26 cellular contexts compared by ENCODE assay signal in genomic region chr12:20731274-20731673, GRCh38. TPM values are rescaled to one million over a fixed set of nuclear protein-coding genes. Genes with fewer than 3 reads are reported as not detected.
"Had no signal": no experiment of that assay in that cellular context is flagged by ENCODE, and none has a peak within 500 bp of the region (broad histone marks: within the 10 kb centered on the region; RNA-seq: fewer than 3 reads in every experiment).

No MANE protein-coding gene starts in this region.

- DNase-seq: activated naive CD4-positive, alpha-beta T cell; activated T-cell treated with anti-CD3 and anti-CD28 coated beads, Interleukin-2, amount 50 U/mL, for 24 hours; central memory CD4-positive, alpha-beta T cell; dorsolateral prefrontal cortex; effector memory CD8-positive, alpha-beta T cell; esophagus squamous epithelium; heart left ventricle; islet precursor cell; left cardiac atrium; naive thymus-derived CD4-positive, alpha-beta T cell; occipital lobe; small intestine; stimulated activated CD4-positive, alpha-beta T cell treated with anti-CD3 and anti-CD28 coated beads, Interleukin-2, amount 100 ng/mL, for 24 hours; stimulated activated naive CD8-positive, alpha-beta T cell treated with anti-CD3 and anti-CD28 coated beads, Interleukin-15, amount 100 ng/mL, for 72 hours; T-helper 9 cell; tibial artery had no signal

- H3K36me3 ChIP-seq: esophagus squamous epithelium, heart left ventricle, tibial artery had no signal

- H3K36me3 Mint-ChIP-seq: activated naive CD8-positive, alpha-beta T cell; naive thymus-derived CD4-positive, alpha-beta T cell; stimulated activated effector memory CD8-positive, alpha-beta T cell treated with anti-CD3 and anti-CD28 coated beads, Interleukin-12 subunit alpha, Interleukin-12 subunit beta, amount 100 ng/mL, for 72 hours; WTC11 had no signal

- H3K9me3 Mint-ChIP-seq: activated T-cell treated with anti-CD3 and anti-CD28 coated beads, Interleukin-2, amount 50 U/mL, for 24 hours; activated T-helper 17 cell treated with anti-CD3 and anti-CD28 coated beads, Interleukin-2, amount 50 U/mL, for 72 hours; WTC11 had no signal

- ATAC-seq: activated T-helper 17 cell treated with anti-CD3 and anti-CD28 coated beads, Interleukin-2, amount 50 U/mL, for 72 hours; effector memory CD8-positive, alpha-beta T cell; heart left ventricle; left cardiac atrium; naive thymus-derived CD4-positive, alpha-beta T cell; sciatic nerve; stimulated activated effector memory CD8-positive, alpha-beta T cell treated with anti-CD3 and anti-CD28 coated beads, Interleukin-12 subunit alpha, Interleukin-12 subunit beta, amount 100 ng/mL, for 72 hours; stimulated activated naive CD8-positive, alpha-beta T cell treated with anti-CD3 and anti-CD28 coated beads, Interleukin-15, amount 100 ng/mL, for 72 hours; WTC11 had no signal

- H3K4me1 ChIP-seq: esophagus squamous epithelium, heart left ventricle, tibial artery had no signal

- H3K9me3 ChIP-seq: esophagus squamous epithelium, heart left ventricle, tibial artery had no signal

- H3K27ac Mint-ChIP-seq: activated naive CD8-positive, alpha-beta T cell; activated T-cell treated with anti-CD3 and anti-CD28 coated beads, Interleukin-2, amount 50 U/mL, for 24 hours; activated T-helper 17 cell treated with anti-CD3 and anti-CD28 coated beads, Interleukin-2, amount 50 U/mL, for 72 hours; effector memory CD8-positive, alpha-beta T cell; naive thymus-derived CD4-positive, alpha-beta T cell; stimulated activated effector memory CD8-positive, alpha-beta T cell treated with anti-CD3 and anti-CD28 coated beads, Interleukin-12 subunit alpha, Interleukin-12 subunit beta, amount 100 ng/mL, for 72 hours; stimulated activated naive CD8-positive, alpha-beta T cell treated with anti-CD3 and anti-CD28 coated beads, Interleukin-15, amount 100 ng/mL, for 72 hours; WTC11 had no signal

- FAIRE-seq: astrocyte, colon, small intestine had no signal

- H3K27me3 ChIP-seq: esophagus squamous epithelium, heart left ventricle, tibial artery had no signal

- H3K4me1 Mint-ChIP-seq: activated T-helper 17 cell treated with anti-CD3 and anti-CD28 coated beads, Interleukin-2, amount 50 U/mL, for 72 hours; naive thymus-derived CD4-positive, alpha-beta T cell; neural crest cell; stimulated activated effector memory CD8-positive, alpha-beta T cell treated with anti-CD3 and anti-CD28 coated beads, Interleukin-12 subunit alpha, Interleukin-12 subunit beta, amount 100 ng/mL, for 72 hours; stimulated activated naive CD8-positive, alpha-beta T cell treated with anti-CD3 and anti-CD28 coated beads, Interleukin-15, amount 100 ng/mL, for 72 hours; WTC11 had no signal

- H3K27ac ChIP-seq: dorsolateral prefrontal cortex, esophagus squamous epithelium, heart left ventricle, tibial artery had no signal

- H3K4me3 Mint-ChIP-seq: activated naive CD8-positive, alpha-beta T cell; activated T-cell treated with anti-CD3 and anti-CD28 coated beads, Interleukin-2, amount 50 U/mL, for 24 hours; activated T-helper 17 cell treated with anti-CD3 and anti-CD28 coated beads, Interleukin-2, amount 50 U/mL, for 72 hours; effector memory CD8-positive, alpha-beta T cell; naive thymus-derived CD4-positive, alpha-beta T cell; neural crest cell; stimulated activated effector memory CD8-positive, alpha-beta T cell treated with anti-CD3 and anti-CD28 coated beads, Interleukin-12 subunit alpha, Interleukin-12 subunit beta, amount 100 ng/mL, for 72 hours; stimulated activated naive CD8-positive, alpha-beta T cell treated with anti-CD3 and anti-CD28 coated beads, Interleukin-15, amount 100 ng/mL, for 72 hours; WTC11 had no signal

- H3K4me3 ChIP-seq: dorsolateral prefrontal cortex, esophagus squamous epithelium, heart left ventricle, tibial artery had no signal

- H3K27me3 Mint-ChIP-seq: activated naive CD8-positive, alpha-beta T cell; activated T-cell treated with anti-CD3 and anti-CD28 coated beads, Interleukin-2, amount 50 U/mL, for 24 hours; activated T-helper 17 cell treated with anti-CD3 and anti-CD28 coated beads, Interleukin-2, amount 50 U/mL, for 72 hours; effector memory CD8-positive, alpha-beta T cell; naive thymus-derived CD4-positive, alpha-beta T cell had no signal

RNA-seq across cellular contexts. Expression of gene SLCO1C1, which starts 36.1 kb away (rescaled TPM):
- total RNA-seq: activated T-helper 17 cell treated with anti-CD3 and anti-CD28 coated beads, Interleukin-2, amount 50 U/mL, for 72 hours; astrocyte; lung microvascular endothelial cell; naive thymus-derived CD4-positive, alpha-beta T cell; ureter; WTC11 had no signal
- polyA plus RNA-seq: naive thymus-derived CD4-positive, alpha-beta T cell had no signal
